ENCODE assay signal across 9 cellular contexts in the genomic region with DNA sequence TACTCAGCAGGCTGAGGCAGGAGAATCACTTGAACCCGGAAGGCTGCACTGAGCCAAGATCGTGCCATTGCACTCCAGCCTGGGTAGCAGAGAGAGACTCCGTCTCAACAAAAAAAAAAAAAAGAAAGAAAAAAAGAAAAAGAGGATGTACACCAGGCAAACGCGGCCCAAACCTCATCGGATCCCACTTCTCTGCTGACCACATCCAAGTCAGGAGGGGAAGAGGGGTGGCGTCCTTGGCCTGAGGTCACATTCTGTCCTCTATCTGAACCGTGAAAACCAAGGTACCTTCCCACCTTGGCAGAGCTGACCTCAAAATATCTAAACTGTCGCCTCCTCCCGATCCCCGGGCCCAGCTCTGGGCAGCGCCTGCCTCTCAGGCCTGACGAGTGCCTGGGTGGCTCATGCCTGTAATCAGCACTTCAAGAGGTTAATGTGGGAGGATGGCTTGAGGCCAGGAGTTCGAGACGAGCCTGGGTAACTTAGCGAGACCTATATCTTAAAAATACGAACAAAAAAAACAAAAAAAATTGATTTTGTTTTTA. TPM values are rescaled to one million over a fixed set of nuclear protein-coding genes. Genes with fewer than 3 reads are reported as not detected.
DNase-seq lines count a peak whose midpoint lies in the region; ATAC-seq, FAIRE-seq and TF ChIP-seq lines count a peak whose summit lies in the region.
"Had no signal": no experiment of that assay in that cellular context is flagged by ENCODE, and none has a peak within 500 bp of the region (broad histone marks: within the 10 kb centered on the region; RNA-seq: fewer than 3 reads in every experiment).

No MANE protein-coding gene starts in this region.

- no peak for FAIRE-seq in RCC 7860 (lab: Jason Lieb, UNC)
- FAIRE-seq: pancreas had no signal

- no peaks in the 10 kb centered on the region for H4K20me1 ChIP-seq in KMS-11 (ENCODE audit: insufficient read depth)

- no peaks in the 10 kb centered on the region for H3K9me3 ChIP-seq in breast epithelium
- H3K9me3 ChIP-seq: pancreas had no signal

- H3K4me1 ChIP-seq in KMS-11 (ENCODE audit: low read depth, poor library complexity, severe bottlenecking) (peaks cover 24% of the 10 kb centered on the region), breast epithelium (no peaks in the 10 kb centered on the region)

- no peak overlapping the region for H3K27ac Mint-ChIP-seq in nephron progenitor cell

- peak overlapping the region; percentile 80 for H3K4me3 Mint-ChIP-seq in nephron progenitor cell

- DNase-seq in CD1c-positive myeloid dendritic cell (ENCODE audit: extremely low spot score) (peak; percentile 59), breast epithelium (ENCODE audit: low spot score in 2 of 2) (peak in 1 of 2 donors; percentile 38), nephron progenitor cell (no peak), RCC 7860 (ENCODE audit: low spot score) (no peak), HK-2 (ENCODE audit: unreplicated experiment) (no peak), anterior cingulate cortex (lab: John Stamatoyannopoulos, UW) (no peak)

- no peaks in the 10 kb centered on the region for H3K9me3 Mint-ChIP-seq in nephron progenitor cell

- H3K4me1 Mint-ChIP-seq in nephron progenitor cell: peaks cover 12% of the 10 kb centered on the region

- ATAC-seq in HG03571 (IDR thresholded peaks at IDR 0.05; ENCODE audit: unreplicated experiment): no peak

- no peak overlapping the region for H3K9ac ChIP-seq in KMS-11

- peaks cover 19% of the 10 kb centered on the region for H3K79me2 ChIP-seq in KMS-11 (ENCODE audit: insufficient read depth, low read depth)

- intact Hi-C loops in breast epithelium (cut with DNase I; ENCODE audit: low total_unique reads): no loop called here

- peaks cover 17% of the 10 kb centered on the region for H3K36me3 Mint-ChIP-seq in nephron progenitor cell (ENCODE audit: low read depth)

- no peak overlapping the region for H3K4me3 ChIP-seq in KMS-11 (IDR thresholded peaks at IDR 0.05; ENCODE audit: insufficient read depth, low read depth, low read length)
- H3K4me3 ChIP-seq in breast epithelium: peak overlapping the region; percentile 69 to 89 (median 85)

- H3K27me3 Mint-ChIP-seq in nephron progenitor cell (ENCODE audit: low read depth, poor library complexity): no peaks in the 10 kb centered on the region

- TF ChIP-seq CTCF in KMS-11 (conservative IDR thresholded peaks at IDR 0.05; ENCODE audit: low read depth, low read length) (no peak), breast epithelium (IDR thresholded peaks at IDR 0.05) (no peak), nephron progenitor cell (IDR thresholded peaks at IDR 0.05) (no peak)

- TF ChIP-seq POLR2A in breast epithelium (IDR thresholded peaks at IDR 0.05): no peak

- H3K27me3 ChIP-seq in KMS-11 (ENCODE audit: insufficient read depth, low read depth) (no peaks in the 10 kb centered on the region), breast epithelium (no peaks in the 10 kb centered on the region)
- H3K27me3 ChIP-seq: pancreas had no signal

- no peak overlapping the region for H2AFZ ChIP-seq in KMS-11 (ENCODE audit: low read depth)

- peak overlapping the region; percentile 87; the same call in 1 of the 2 replicates for H3K4me2 ChIP-seq in KMS-11

- no peaks in the 10 kb centered on the region for H3K36me3 ChIP-seq in KMS-11 (ENCODE audit: insufficient read depth)
- no peaks in the 10 kb centered on the region for H3K36me3 ChIP-seq in breast epithelium

- H3K27ac ChIP-seq in KMS-11 (no peak overlapping the region), breast epithelium (no peak overlapping the region)

RNA-seq across cellular contexts. Expression of gene RGL4, which starts 25.1 kb away (rescaled TPM):
- total RNA-seq in breast epithelium: 1 to 10 TPM in 1 of 3 donors, not detected in 2; 2.0 TPM

RNA-seq across cellular contexts. Expression of gene ZNF70, which starts 35.0 kb away (rescaled TPM):
- 1 to 10 TPM; 3.2 to 4.6 (median 4.1) TPM for total RNA-seq in breast epithelium

RNA-seq across cellular contexts. Expression of gene VPREB3, which starts 38.3 kb away (rescaled TPM):
- total RNA-seq in breast epithelium: not detected

RNA-seq across cellular contexts. Expression of gene C22orf15, which starts 46.9 kb away (rescaled TPM):
- total RNA-seq in breast epithelium: not detected
- total RNA-seq: pancreas had no signal

RNA-seq across cellular contexts. Expression of gene CHCHD10, which starts 51.9 kb away (rescaled TPM):
- total RNA-seq in breast epithelium: 10 to 100 TPM in 2 of 3 donors, 1 to 10 TPM in 1; 5.6 to 22.8 (median 21.4) TPM
